14 cellular contexts compared by ENCODE assay signal in genomic region chr1:3482590-3482899, GRCh38. TPM values are rescaled to one million over a fixed set of nuclear protein-coding genes. Genes with fewer than 3 reads are reported as not detected.
DNase-seq lines count a peak whose midpoint lies in the region; ATAC-seq and TF ChIP-seq lines count a peak whose summit lies in the region.
"Had no signal": no experiment of that assay in that cellular context is flagged by ENCODE, and none has a peak within 500 bp of the region (broad histone marks: within the 10 kb centered on the region; RNA-seq: fewer than 3 reads in every experiment).

No MANE protein-coding gene starts in this region.

- H3K27ac ChIP-seq in 22Rv1 (no peak overlapping the region), Panc1 (ENCODE audit: low read length) (no peak overlapping the region)
- H3K27ac ChIP-seq: C4-2B, neural progenitor cell had no signal

- no peaks in the 10 kb centered on the region for H3K4me1 Mint-ChIP-seq in glutamatergic neuron (ENCODE audit: low read depth, unreplicated experiment)
- H3K4me1 Mint-ChIP-seq: neural progenitor cell had no signal

- no peak overlapping the region for H3K4me3 ChIP-seq in Panc1 (ENCODE audit: low read depth in 2 of 2, low read length in 2 of 2)
- H3K4me3 ChIP-seq in fibroblast of the aortic adventitia (ENCODE audit: low read depth, low read length) = no peak overlapping the region
- H3K4me3 ChIP-seq: neural progenitor cell had no signal

- H3K9me3 ChIP-seq in Panc1 (ENCODE audit: control insufficient read depth, insufficient read depth, low read depth, low read length) = no peaks in the 10 kb centered on the region

- peak; percentile 42 for TF ChIP-seq CTCF in 22Rv1 (IDR thresholded peaks at IDR 0.05)
- TF ChIP-seq CTCF in GM12872 (IDR thresholded peaks at IDR 0.05; ENCODE audit: insufficient read depth, low read depth, low read length) = peak; percentile 50; the same call in 2 of the 3 replicates
- peak; percentile 81 for TF ChIP-seq CTCF in Panc1 (IDR thresholded peaks at IDR 0.05)
- peak; percentile 36 for TF ChIP-seq CTCF in fibroblast of the aortic adventitia (IDR thresholded peaks at IDR 0.05; ENCODE audit: insufficient read depth, low read length)
- TF ChIP-seq CTCF in glutamatergic neuron (IDR thresholded peaks at IDR 0.05; ENCODE audit: partially characterized antibody, unreplicated experiment) = no peak

- H3K4me1 ChIP-seq in Panc1 (ENCODE audit: control insufficient read depth, insufficient read depth, low read length) = peaks cover 14% of the 10 kb centered on the region
- H3K4me1 ChIP-seq: neural progenitor cell had no signal

- no peaks in the 10 kb centered on the region for H3K36me3 ChIP-seq in Panc1 (ENCODE audit: control insufficient read depth, insufficient read depth, low read length)
- H3K36me3 ChIP-seq: neural progenitor cell had no signal

- H3K27me3 ChIP-seq in Panc1 (ENCODE audit: control insufficient read depth, insufficient read depth, low read length) = no peaks in the 10 kb centered on the region
- H3K27me3 ChIP-seq: neural progenitor cell had no signal

- no peak for DNase-seq in Panc1 (ENCODE audit: low read depth, low spot score)
- DNase-seq in fibroblast of the aortic adventitia (ENCODE audit: low read depth) = no peak
- DNase-seq in GF-D8 (lab: John Stamatoyannopoulos, UW) = no peak
- DNase-seq in stimulated activated naive CD4-positive, alpha-beta T cell treated with Interleukin-2 at 50 U/mL for 16 hours (lab: John Stamatoyannopoulos, UW) = no peak
- no peak for DNase-seq in DMS53 (lab: John Stamatoyannopoulos, UW)
- DNase-seq in glutamatergic neuron = no peak
- DNase-seq: activated CD8-positive, alpha-beta memory T cell treated with anti-CD3 and anti-CD28 coated beads, Interleukin-2, amount 50 U/mL, for 4 hours; NCI-H1436; stimulated activated CD4-positive, alpha-beta T cell treated with anti-CD3 and anti-CD28 coated beads, Interleukin-12 subunit alpha, Interleukin-12 subunit beta, amount 100 ng/mL, for 4 hours had no signal

- ATAC-seq in Panc1 = peak; percentile 69

- CTCF ChIA-PET in Panc1 (lab: Charles Lee) = interaction anchor here (2.7 kb wide), 1 partner anchor 29 kb away, joined by 27 read pairs; no protein-coding TSS in a partner anchor

- no peak overlapping the region for H3K4me3 Mint-ChIP-seq in glutamatergic neuron (ENCODE audit: unreplicated experiment)
- H3K4me3 Mint-ChIP-seq: neural progenitor cell had no signal

- no TSS peak for BruUV-seq in Panc1 (replicated peaks; lab: Mats Ljungman, UMichigan)

- H3K36me3 Mint-ChIP-seq in glutamatergic neuron (ENCODE audit: unreplicated experiment) = no peaks in the 10 kb centered on the region

- POLR2A ChIA-PET in Panc1 (lab: Charles Lee) = no interaction called here

- peaks cover 3% of the 10 kb centered on the region for H3K27me3 Mint-ChIP-seq in glutamatergic neuron (ENCODE audit: unreplicated experiment)

- peaks cover 1% of the 10 kb centered on the region for H3K9me3 Mint-ChIP-seq in glutamatergic neuron (ENCODE audit: unreplicated experiment)

- in situ Hi-C loops in Panc1 (cut with HindIII; ENCODE audit: low pct_unique_long_range_greater_than_20kb, low sequenced_read_pairs) = no loop called here

- intact Hi-C loops in Panc1 (cut with micrococcal nuclease; ENCODE audit: unreplicated experiment) = no loop called here

- H3K27ac Mint-ChIP-seq in glutamatergic neuron (ENCODE audit: unreplicated experiment) = no peak overlapping the region
- H3K27ac Mint-ChIP-seq: neural progenitor cell had no signal

RNA-seq across cellular contexts. Expression of gene ARHGEF16, which starts 28.1 kb away (rescaled TPM):
- 10.1 TPM for total RNA-seq in Panc1 (2021; ENCODE audit: unreplicated experiment)
- 7.8 TPM for polyA plus RNA-seq in Panc1 (2012; ENCODE audit: insufficient read length)
- 0.18 TPM in 1 of 2 replicates, not detected in the other for total RNA-seq in fibroblast of the aortic adventitia (ENCODE audit: low replicate concordance)
- total RNA-seq in glutamatergic neuron (ENCODE audit: unreplicated experiment) = 0.34 TPM
- total RNA-seq: T-helper 2 cell treated with Interferon-gamma antibody and Interleukin-4, amounts not matched to agents 100 ng/mL and 5 ng/mL, for 36 hours had no signal
